1 cellular context compared by ENCODE assay signal in genomic region chr19:38263696-38264485, GRCh38.
TF ChIP-seq lines count a peak whose summit lies in the region.

No MANE protein-coding gene starts in this region.

TF ChIP-seq in endothelial cell of umbilical vein, 7 proteins besides CTCF, POLR2A, EP300 and RAD21:
- TF ChIP-seq EZH2 (IDR thresholded peaks at IDR 0.05; ENCODE audit: borderline replicate concordance, low read depth, low read length, severe bottlenecking) (no peak), GATA2 (IDR thresholded peaks at IDR 0.05; ENCODE audit: insufficient read depth, insufficient read length, low read depth, low read length) (no peak), MAX (IDR thresholded peaks at IDR 0.05; ENCODE audit: insufficient read depth, insufficient read length) (no peak), MYC (IDR thresholded peaks at IDR 0.05; ENCODE audit: low read depth, low read length) (no peak), FOS (IDR thresholded peaks at IDR 0.05; ENCODE audit: borderline replicate concordance, insufficient read depth, low read length) (no peak), POLR2AphosphoS5 (IDR thresholded peaks at IDR 0.05; ENCODE audit: insufficient read depth, low read depth, low read length) (no peak), JUN (IDR thresholded peaks at IDR 0.05; ENCODE audit: borderline replicate concordance, insufficient read depth, insufficient read length, low read depth) (no peak)
